Comparison of ENCODE assay signal across 21 cellular contexts in the genomic region with DNA sequence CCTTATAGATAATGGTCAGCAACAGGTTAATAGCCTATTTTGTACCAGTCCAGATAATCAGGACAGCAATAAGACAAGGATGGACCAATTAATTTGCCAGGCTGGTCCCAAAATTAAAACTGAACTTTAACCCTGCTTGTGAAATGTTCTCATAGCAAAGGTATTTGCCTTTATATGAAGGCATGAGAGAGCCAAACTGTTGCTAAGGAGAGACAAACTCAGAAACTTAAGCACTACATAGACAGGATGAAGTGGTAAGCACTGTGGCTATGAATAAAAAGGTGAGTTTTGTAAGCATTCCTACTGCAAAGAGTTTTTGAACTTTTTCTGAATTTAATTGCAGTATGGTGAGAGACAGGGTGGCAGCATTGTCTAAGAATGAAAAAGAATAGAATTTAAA.
"Had no signal": no experiment of that assay in that cellular context is flagged by ENCODE, and none has a peak within 500 bp of the region (broad histone marks: within the 10 kb centered on the region; RNA-seq: fewer than 3 reads in every experiment).

No MANE protein-coding gene starts in this region.

- H3K27ac ChIP-seq: foreskin keratinocyte, spleen, upper lobe of left lung had no signal

- H3K4me3 ChIP-seq: lung, spleen, upper lobe of left lung had no signal

- H3K9me3 ChIP-seq: spleen, upper lobe of left lung had no signal

- DNase-seq: activated B cell treated with CpG ODN at 0.5 μM for 24 hours; activated CD4-positive, alpha-beta T cell treated with anti-CD3 and anti-CD28 coated beads for 36 hours; activated CD4-positive, alpha-beta T cell treated with anti-CD3 and anti-CD28 coated beads, Interleukin-2, amount 50 U/mL, for 48 hours; activated CD8-positive, alpha-beta memory T cell treated with anti-CD3 and anti-CD28 coated beads, Interleukin-2, amount 50 U/mL, for 48 hours; activated naive CD4-positive, alpha-beta T cell treated with Interleukin-2 at 50 U/mL for 16 hours; activated naive CD8-positive, alpha-beta T cell treated with anti-CD3 and anti-CD28 coated beads, Interleukin-2, amount 10 ng/mL, durations not matched to agents 7 days and 5 days; activated T-cell treated with anti-CD3 and anti-CD28 coated beads, Interleukin-2, amount 50 U/mL, for 4 hours; amygdala; cortex of kidney; effector CD4-positive, alpha-beta T cell; foreskin keratinocyte; glutamatergic neuron; hippocampal formation; naive thymus-derived CD8-positive, alpha-beta T cell; spleen; stimulated activated CD4-positive, alpha-beta T cell treated with anti-CD3 and anti-CD28 coated beads, Interleukin-4, amount 100 ng/mL, for 1 hour; stimulated activated naive CD4-positive, alpha-beta T cell treated with Interleukin-2 at 50 U/mL for 16 hours; SW 1271; T-helper 17 cell; upper lobe of left lung had no signal

- H3K4me1 ChIP-seq: foreskin keratinocyte, spleen, upper lobe of left lung had no signal

- H3K36me3 ChIP-seq: spleen, upper lobe of left lung had no signal

- H3K27me3 ChIP-seq: foreskin keratinocyte, spleen, upper lobe of left lung had no signal

- ATAC-seq: activated CD4-positive, alpha-beta T cell treated with anti-CD3 and anti-CD28 coated beads for 36 hours; activated T-cell treated with anti-CD3 and anti-CD28 coated beads, Interleukin-2, amount 50 U/mL, for 4 hours; foreskin keratinocyte; naive thymus-derived CD8-positive, alpha-beta T cell; T-helper 17 cell had no signal
